Comparison of ENCODE assay signal across 10 cellular contexts in genomic region chr1:204437796-204438570, GRCh38. TPM values are rescaled to one million over a fixed set of nuclear protein-coding genes. Genes with fewer than 3 reads are reported as not detected.
DNase-seq lines count a peak whose midpoint lies in the region; ATAC-seq and TF ChIP-seq lines count a peak whose summit lies in the region.
"Had no signal": no experiment of that assay in that cellular context is flagged by ENCODE, and none has a peak within 500 bp of the region (broad histone marks: within the 10 kb centered on the region; RNA-seq: fewer than 3 reads in every experiment).

No MANE protein-coding gene starts in this region.

- TF ChIP-seq CTCF in OCI-LY7 (conservative IDR thresholded peaks at IDR 0.05; ENCODE audit: low read length) = no peak

- H4K8ac ChIP-seq in mesenchymal stem cell (ENCODE audit: low read length) = no peak overlapping the region

- peak overlapping the region; percentile 34 for H3K9ac ChIP-seq in mesenchymal stem cell (ENCODE audit: low read length)

- H2AFZ ChIP-seq in mesenchymal stem cell (ENCODE audit: low read depth, low read length) = no peak overlapping the region
- H2AFZ ChIP-seq in OCI-LY7 (ENCODE audit: low read length) = no peak overlapping the region

- H3K4me3 ChIP-seq in mesenchymal stem cell (ENCODE audit: insufficient read depth in 1 of 2, low read depth in 1 of 2, low read length in 2 of 2) (no peak overlapping the region), thymus (ENCODE audit: low read length) (no peak overlapping the region), OCI-LY7 (ENCODE audit: low read depth, low read length, poor library complexity, severe bottlenecking) (no peak overlapping the region), MG63 (no peak overlapping the region)
- H3K4me3 ChIP-seq: body of pancreas had no signal

- no peak overlapping the region for H3K4ac ChIP-seq in mesenchymal stem cell (ENCODE audit: low read depth in 1 of 2, low read length in 2 of 2)

- H3K27ac ChIP-seq in mesenchymal stem cell (ENCODE audit: low read length, poor library complexity, severe bottlenecking) (peak overlapping the region; percentile 10), thymus (ENCODE audit: low read depth) (peak overlapping the region; percentile 48), OCI-LY7 (ENCODE audit: low read depth, low read length, poor library complexity, severe bottlenecking) (no peak overlapping the region)
- H3K27ac ChIP-seq: body of pancreas had no signal

- H2BK15ac ChIP-seq in mesenchymal stem cell (ENCODE audit: low read depth, poor library complexity, severe bottlenecking) = no peak overlapping the region

- H3K23ac ChIP-seq in mesenchymal stem cell (ENCODE audit: low read length in 2 of 2) = no peak overlapping the region

- H3K4me3 Mint-ChIP-seq in activated T-cell treated with anti-CD3 and anti-CD28 coated beads, Interleukin-2, amount 50 U/mL, for 72 hours = peak overlapping the region; percentile 29 to 31
- peak overlapping the region; percentile 58 for H3K4me3 Mint-ChIP-seq in activated T-helper 17 cell treated with anti-CD3 and anti-CD28 coated beads, Interleukin-2, amount 50 U/mL, for 72 hours
- H3K4me3 Mint-ChIP-seq: stimulated activated naive CD8-positive, alpha-beta T cell treated with anti-CD3 and anti-CD28 coated beads, Interleukin-15, Interleukin-2, amounts not matched to agents 100 ng/mL and 50 ng/mL, for 24 hours had no signal

- H3K4me2 ChIP-seq in mesenchymal stem cell (ENCODE audit: low read length, poor library complexity, severe bottlenecking) (no peak overlapping the region), OCI-LY7 (ENCODE audit: low read length) (no peak overlapping the region)

- H3K18ac ChIP-seq in mesenchymal stem cell (ENCODE audit: low read depth in 1 of 2, low read length in 2 of 2) = no peak overlapping the region

- H3K4me1 ChIP-seq in mesenchymal stem cell (ENCODE audit: control insufficient read depth, insufficient read depth, low read depth, low read length) = peaks cover 5% of the 10 kb centered on the region
- H3K4me1 ChIP-seq in thymus (ENCODE audit: control insufficient read depth, insufficient read depth, low read length) = no peaks in the 10 kb centered on the region
- no peaks in the 10 kb centered on the region for H3K4me1 ChIP-seq in OCI-LY7 (ENCODE audit: insufficient read depth, low read length, poor library complexity, severe bottlenecking)

- peaks cover 22% of the 10 kb centered on the region for H3K4me1 Mint-ChIP-seq in activated T-cell treated with anti-CD3 and anti-CD28 coated beads, Interleukin-2, amount 50 U/mL, for 72 hours (ENCODE audit: low read depth)
- H3K4me1 Mint-ChIP-seq in activated T-helper 17 cell treated with anti-CD3 and anti-CD28 coated beads, Interleukin-2, amount 50 U/mL, for 72 hours = peaks cover 34% of the 10 kb centered on the region

- no peak for DNase-seq in activated T-cell treated with anti-CD3 and anti-CD28 coated beads, Interleukin-2, amount 50 U/mL, for 72 hours
- no peak for DNase-seq in activated T-cell treated with anti-CD3 and anti-CD28 coated beads, Interleukin-2, amount 50 U/mL, for 1 hour
- DNase-seq in mesenchymal stem cell = no peak
- no peak for DNase-seq in OCI-LY7 (ENCODE audit: low spot score)
- DNase-seq in MG63 = no peak

- ATAC-seq in activated T-cell treated with anti-CD3 and anti-CD28 coated beads, Interleukin-2, amount 50 U/mL, for 72 hours (replicated peaks in 1 of 2) = peak in 1 of 2 donors; percentile 19
- peak; percentile 27 for ATAC-seq in activated T-helper 17 cell treated with anti-CD3 and anti-CD28 coated beads, Interleukin-2, amount 50 U/mL, for 72 hours (replicated peaks)
- ATAC-seq in esophagus mucosa = no peak
- ATAC-seq: body of pancreas had no signal

- POLR2A ChIA-PET in OCI-LY7 (lab: Charles Lee) = interaction anchor here (0.6 to 1.2 kb wide), 3 partner anchors 23 to 68 kb away, joined by 3 read pairs; no protein-coding TSS in a partner anchor

- H2BK5ac ChIP-seq in mesenchymal stem cell (ENCODE audit: low read depth, low read length, poor library complexity, severe bottlenecking) = no peak overlapping the region

- H3K9me3 ChIP-seq in mesenchymal stem cell (ENCODE audit: control insufficient read depth, low read length) (no peaks in the 10 kb centered on the region), thymus (ENCODE audit: control insufficient read depth) (no peaks in the 10 kb centered on the region), OCI-LY7 (ENCODE audit: low read length) (no peaks in the 10 kb centered on the region), MG63 (no peaks in the 10 kb centered on the region; the same call in 1 of the 2 replicates)
- H3K9me3 ChIP-seq: body of pancreas had no signal

- CTCF ChIA-PET in OCI-LY7 (lab: Charles Lee; ENCODE audit: unreplicated experiment) = no interaction called here

- intact Hi-C loops in OCI-LY7 (cut with micrococcal nuclease; ENCODE audit: unreplicated experiment) = no loop called here

- no peak overlapping the region for H2AK5ac ChIP-seq in mesenchymal stem cell (ENCODE audit: low read length, severe bottlenecking)

- H3K9me3 Mint-ChIP-seq in activated T-cell treated with anti-CD3 and anti-CD28 coated beads, Interleukin-2, amount 50 U/mL, for 72 hours = no peaks in the 10 kb centered on the region
- H3K9me3 Mint-ChIP-seq in activated T-helper 17 cell treated with anti-CD3 and anti-CD28 coated beads, Interleukin-2, amount 50 U/mL, for 72 hours = no peaks in the 10 kb centered on the region
- H3K9me3 Mint-ChIP-seq: stimulated activated naive CD8-positive, alpha-beta T cell treated with anti-CD3 and anti-CD28 coated beads, Interleukin-15, Interleukin-2, amounts not matched to agents 100 ng/mL and 50 ng/mL, for 24 hours had no signal

- no peak overlapping the region for H2BK12ac ChIP-seq in mesenchymal stem cell (ENCODE audit: low read length in 2 of 2)

- no peaks in the 10 kb centered on the region for H3K79me2 ChIP-seq in OCI-LY7 (ENCODE audit: insufficient read depth, low read depth, low read length)

- H3K36me3 Mint-ChIP-seq in activated T-cell treated with anti-CD3 and anti-CD28 coated beads, Interleukin-2, amount 50 U/mL, for 72 hours (ENCODE audit: insufficient read depth in 2 of 2) = peaks cover 11 to 16% of the 10 kb centered on the region in 2 donors
- peaks cover 97% of the 10 kb centered on the region for H3K36me3 Mint-ChIP-seq in activated T-helper 17 cell treated with anti-CD3 and anti-CD28 coated beads, Interleukin-2, amount 50 U/mL, for 72 hours (ENCODE audit: low read depth)

- no peak overlapping the region for H2BK120ac ChIP-seq in mesenchymal stem cell (ENCODE audit: low read depth, low read length)

- H3K36me3 ChIP-seq in mesenchymal stem cell (ENCODE audit: control insufficient read depth in 1 of 2, insufficient read depth in 2 of 2, low read depth in 1 of 2, low read length in 2 of 2) = peaks cover 0 to 20% of the 10 kb centered on the region in 2 experiments
- H3K36me3 ChIP-seq in thymus (ENCODE audit: control insufficient read depth, insufficient read depth) = peaks cover 81% of the 10 kb centered on the region
- H3K36me3 ChIP-seq in OCI-LY7 (ENCODE audit: insufficient read depth, low read length) = no peaks in the 10 kb centered on the region
- H3K36me3 ChIP-seq in MG63 = peaks cover 2% of the 10 kb centered on the region

- H3K14ac ChIP-seq in mesenchymal stem cell (ENCODE audit: low read length in 2 of 2) = no peak overlapping the region

- no TSS peak for BruUV-seq in OCI-LY7 (replicated peaks; lab: Mats Ljungman, UMichigan)

- no peak overlapping the region for H4K91ac ChIP-seq in mesenchymal stem cell (ENCODE audit: low read length)

- peak overlapping the region; percentile 38 for H3K27ac Mint-ChIP-seq in activated T-cell treated with anti-CD3 and anti-CD28 coated beads, Interleukin-2, amount 50 U/mL, for 72 hours
- H3K27ac Mint-ChIP-seq in activated T-helper 17 cell treated with anti-CD3 and anti-CD28 coated beads, Interleukin-2, amount 50 U/mL, for 72 hours = peak overlapping the region; percentile 87

- H3K79me1 ChIP-seq in mesenchymal stem cell (replicated peaks; ENCODE audit: low read length, poor library complexity, severe bottlenecking) = no peaks in the 10 kb centered on the region

- 75% methylated on average over 5 of the region's 8 CpGs for WGBS in mesenchymal stem cell
- 96% methylated on average over 8 of the region's 8 CpGs for WGBS in thymus

- H3K9me2 ChIP-seq in OCI-LY7 (ENCODE audit: insufficient read depth, low read length) = no peaks in the 10 kb centered on the region

- H3K27me3 ChIP-seq in mesenchymal stem cell (ENCODE audit: control insufficient read depth in 1 of 2, insufficient read depth in 1 of 2, low read length in 2 of 2) = peaks cover 0 to 4% of the 10 kb centered on the region in 2 experiments
- no peaks in the 10 kb centered on the region for H3K27me3 ChIP-seq in thymus (ENCODE audit: control insufficient read depth, insufficient read depth)
- no peaks in the 10 kb centered on the region for H3K27me3 ChIP-seq in MG63
- H3K27me3 ChIP-seq: body of pancreas had no signal

- no peaks in the 10 kb centered on the region for H4K20me1 ChIP-seq in OCI-LY7 (ENCODE audit: insufficient read depth, low read length)

- H3K27me3 Mint-ChIP-seq in activated T-cell treated with anti-CD3 and anti-CD28 coated beads, Interleukin-2, amount 50 U/mL, for 72 hours (ENCODE audit: low read depth) = no peaks in the 10 kb centered on the region
- no peaks in the 10 kb centered on the region for H3K27me3 Mint-ChIP-seq in activated T-helper 17 cell treated with anti-CD3 and anti-CD28 coated beads, Interleukin-2, amount 50 U/mL, for 72 hours
- H3K27me3 Mint-ChIP-seq: stimulated activated naive CD8-positive, alpha-beta T cell treated with anti-CD3 and anti-CD28 coated beads, Interleukin-15, Interleukin-2, amounts not matched to agents 100 ng/mL and 50 ng/mL, for 24 hours had no signal

RNA-seq across cellular contexts. Expression of gene PPP1R15B, which starts 26.4 kb away (rescaled TPM):
- total RNA-seq in activated T-cell treated with anti-CD3 and anti-CD28 coated beads, Interleukin-2, amount 50 U/mL, for 72 hours = 10 to 100 TPM; 82.9 to 94.2 TPM
- total RNA-seq in activated T-helper 17 cell treated with anti-CD3 and anti-CD28 coated beads, Interleukin-2, amount 50 U/mL, for 72 hours = 10 to 100 TPM; 63.9 to 71.6 TPM
- 19.9 TPM for polyA plus RNA-seq in mesenchymal stem cell (2013, experiment 1 of 2)
- polyA plus RNA-seq in mesenchymal stem cell (2013, experiment 2 of 2) = 19.0 TPM
- 26.2 TPM for polyA plus RNA-seq in thymus
- total RNA-seq in esophagus mucosa (27.5 TPM), OCI-LY7 (2022) (79.2 and 91.3 TPM in 2 replicates)
- 63.5 and 72.6 TPM in 2 replicates for total RNA-seq in OCI-LY7 (2014; rRNA removed; shearing (Covaris generic))
- 35.0 and 36.8 TPM in 2 replicates for total RNA-seq in MG63 (2014; rRNA removed; shearing (Covaris generic); ENCODE audit: low replicate concordance)

RNA-seq across cellular contexts. Expression of gene PIK3C2B, which starts 56.6 kb away (rescaled TPM):
- 10 to 100 TPM; 43.1 to 54.5 TPM for total RNA-seq in activated T-cell treated with anti-CD3 and anti-CD28 coated beads, Interleukin-2, amount 50 U/mL, for 72 hours
- total RNA-seq in activated T-helper 17 cell treated with anti-CD3 and anti-CD28 coated beads, Interleukin-2, amount 50 U/mL, for 72 hours = 10 to 100 TPM; 31.0 to 67.6 TPM
- polyA plus RNA-seq in mesenchymal stem cell (2013, experiment 1 of 2) = 3.7 TPM
- polyA plus RNA-seq in mesenchymal stem cell (2013, experiment 2 of 2) = 3.8 TPM
- polyA plus RNA-seq in thymus = 12.6 TPM
- total RNA-seq in esophagus mucosa (23.7 TPM), OCI-LY7 (2022) (36.3 and 43.9 TPM in 2 replicates)
- total RNA-seq in OCI-LY7 (2014; rRNA removed; shearing (Covaris generic)) = 11.9 and 12.5 TPM in 2 replicates
- total RNA-seq in MG63 (2014; rRNA removed; shearing (Covaris generic); ENCODE audit: low replicate concordance) = 2.8 and 3.4 TPM in 2 replicates
